In genomic region chr4:29762151-29762550, GRCh38 we compare ENCODE assay signal across 36 cellular contexts.
"Had no signal": no experiment of that assay in that cellular context is flagged by ENCODE, and none has a peak within 500 bp of the region (broad histone marks: within the 10 kb centered on the region; RNA-seq: fewer than 3 reads in every experiment).

No MANE protein-coding gene starts in this region.

- H3K4me1 Mint-ChIP-seq: activated B cell treated with CpG ODN at 0.5 μM for 24 hours; activated CD4-positive, alpha-beta T cell treated with anti-CD3 and anti-CD28 coated beads, Interleukin-2, amount 10 ng/mL, durations not matched to agents 24 days and 14 days; activated naive CD4-positive, alpha-beta T cell treated with anti-CD3 and anti-CD28 coated beads, Interleukin-2, amount 10 ng/mL, durations not matched to agents 7 days and 5 days; activated naive CD4-positive, alpha-beta T cell treated with anti-CD3 and anti-CD28 coated beads, Interleukin-2, amount 50 U/mL, for 24 hours; activated naive CD8-positive, alpha-beta T cell treated with anti-CD3 and anti-CD28 coated beads, Interleukin-2, amount 10 ng/mL, durations not matched to agents 7 days and 5 days; activated naive CD8-positive, alpha-beta T cell treated with anti-CD3 and anti-CD28 coated beads, Interleukin-2, amount 50 U/mL, for 24 hours; central memory CD8-positive, alpha-beta T cell had no signal

- H3K9me3 Mint-ChIP-seq: activated CD4-positive, alpha-beta T cell treated with anti-CD3 and anti-CD28 coated beads, Interleukin-2, amount 10 ng/mL, durations not matched to agents 24 days and 14 days had no signal

- H3K4me3 Mint-ChIP-seq: activated B cell treated with CpG ODN at 0.5 μM for 24 hours; activated CD4-positive, alpha-beta memory T cell treated with anti-CD3 and anti-CD28 coated beads for 36 hours; activated CD4-positive, alpha-beta T cell treated with anti-CD3 and anti-CD28 coated beads, Interleukin-2, amount 10 ng/mL, durations not matched to agents 24 days and 14 days; activated CD8-positive, alpha-beta T cell treated with anti-CD3 and anti-CD28 coated beads for 36 hours; activated naive CD4-positive, alpha-beta T cell treated with anti-CD3 and anti-CD28 coated beads, Interleukin-2, amount 10 ng/mL, durations not matched to agents 7 days and 5 days; activated naive CD4-positive, alpha-beta T cell treated with anti-CD3 and anti-CD28 coated beads, Interleukin-2, amount 50 U/mL, for 24 hours; activated naive CD8-positive, alpha-beta T cell; activated naive CD8-positive, alpha-beta T cell treated with anti-CD3 and anti-CD28 coated beads, Interleukin-2, amount 10 ng/mL, durations not matched to agents 7 days and 5 days; activated naive CD8-positive, alpha-beta T cell treated with anti-CD3 and anti-CD28 coated beads, Interleukin-2, amount 50 U/mL, for 24 hours; activated T-cell treated with anti-CD3 and anti-CD28 coated beads, Interleukin-2, amount 50 U/mL, for 4 hours; activated T-cell treated with anti-CD3 and anti-CD28 coated beads, Interleukin-2, amount 50 U/mL, for 72 hours; brain; central memory CD8-positive, alpha-beta T cell; T-helper 2 cell treated with Interferon-gamma antibody and Interleukin-4, amounts not matched to agents 5 μg/mL and 100 μg/mL, for 36 hours had no signal

- H3K9me3 ChIP-seq: ascending aorta had no signal

- H3K4me1 ChIP-seq: ascending aorta had no signal

- ATAC-seq: activated CD8-positive, alpha-beta T cell treated with anti-CD3 and anti-CD28 coated beads for 36 hours; activated naive CD8-positive, alpha-beta T cell treated with anti-CD3 and anti-CD28 coated beads, Interleukin-2, amount 50 U/mL, for 24 hours; activated T-cell treated with anti-CD3 and anti-CD28 coated beads, Interleukin-2, amount 50 U/mL, for 4 hours; activated T-cell treated with anti-CD3 and anti-CD28 coated beads, Interleukin-2, amount 50 U/mL, for 72 hours had no signal

- H3K36me3 Mint-ChIP-seq: activated CD4-positive, alpha-beta memory T cell treated with anti-CD3 and anti-CD28 coated beads for 36 hours; activated naive CD4-positive, alpha-beta T cell treated with anti-CD3 and anti-CD28 coated beads, Interleukin-2, amount 10 ng/mL, durations not matched to agents 7 days and 5 days; activated naive CD4-positive, alpha-beta T cell treated with anti-CD3 and anti-CD28 coated beads, Interleukin-2, amount 50 U/mL, for 24 hours; activated naive CD8-positive, alpha-beta T cell; activated naive CD8-positive, alpha-beta T cell treated with anti-CD3 and anti-CD28 coated beads, Interleukin-2, amount 10 ng/mL, durations not matched to agents 7 days and 5 days; brain had no signal

- FAIRE-seq: bronchial epithelial cell, TTC549 had no signal

- H3K27ac Mint-ChIP-seq: activated B cell treated with CpG ODN at 0.5 μM for 24 hours; activated CD4-positive, alpha-beta memory T cell treated with anti-CD3 and anti-CD28 coated beads for 36 hours; activated CD4-positive, alpha-beta T cell treated with anti-CD3 and anti-CD28 coated beads, Interleukin-2, amount 10 ng/mL, durations not matched to agents 24 days and 14 days; activated CD8-positive, alpha-beta T cell treated with anti-CD3 and anti-CD28 coated beads for 36 hours; activated naive CD4-positive, alpha-beta T cell treated with anti-CD3 and anti-CD28 coated beads, Interleukin-2, amount 10 ng/mL, durations not matched to agents 7 days and 5 days; activated naive CD4-positive, alpha-beta T cell treated with anti-CD3 and anti-CD28 coated beads, Interleukin-2, amount 50 U/mL, for 24 hours; activated naive CD8-positive, alpha-beta T cell; activated naive CD8-positive, alpha-beta T cell treated with anti-CD3 and anti-CD28 coated beads, Interleukin-2, amount 10 ng/mL, durations not matched to agents 7 days and 5 days; activated naive CD8-positive, alpha-beta T cell treated with anti-CD3 and anti-CD28 coated beads, Interleukin-2, amount 50 U/mL, for 24 hours; activated T-cell treated with anti-CD3 and anti-CD28 coated beads, Interleukin-2, amount 50 U/mL, for 72 hours; activated T-helper 2 cell treated with anti-CD3 and anti-CD28 coated beads, Interferon-gamma antibody, Interleukin-2, Interleukin-4, amounts not matched to agents 10 μg/mL and 5 μg/mL and 100 μg/mL, durations not matched to agents 14 hours and 24 hours and 36 hours; brain; T-helper 2 cell treated with Interferon-gamma antibody and Interleukin-4, amounts not matched to agents 5 μg/mL and 100 μg/mL, for 36 hours had no signal

- H3K27ac ChIP-seq: ascending aorta, cardiac muscle cell, VCaP had no signal

- H3K36me3 ChIP-seq: ascending aorta, cardiac muscle cell had no signal

- H3K27me3 Mint-ChIP-seq: activated B cell treated with CpG ODN at 0.5 μM for 24 hours; activated CD4-positive, alpha-beta memory T cell treated with anti-CD3 and anti-CD28 coated beads for 36 hours; activated CD4-positive, alpha-beta T cell treated with anti-CD3 and anti-CD28 coated beads, Interleukin-2, amount 10 ng/mL, durations not matched to agents 24 days and 14 days; activated CD8-positive, alpha-beta T cell treated with anti-CD3 and anti-CD28 coated beads for 36 hours; activated naive CD4-positive, alpha-beta T cell treated with anti-CD3 and anti-CD28 coated beads, Interleukin-2, amount 10 ng/mL, durations not matched to agents 7 days and 5 days; activated naive CD4-positive, alpha-beta T cell treated with anti-CD3 and anti-CD28 coated beads, Interleukin-2, amount 50 U/mL, for 24 hours; activated naive CD8-positive, alpha-beta T cell; activated naive CD8-positive, alpha-beta T cell treated with anti-CD3 and anti-CD28 coated beads, Interleukin-2, amount 10 ng/mL, durations not matched to agents 7 days and 5 days; activated naive CD8-positive, alpha-beta T cell treated with anti-CD3 and anti-CD28 coated beads, Interleukin-2, amount 50 U/mL, for 24 hours; brain; central memory CD8-positive, alpha-beta T cell had no signal

- H3K4me3 ChIP-seq: ascending aorta, cardiac muscle cell had no signal

- H3K27me3 ChIP-seq: ascending aorta, cardiac muscle cell had no signal

- DNase-seq: activated B cell treated with CpG ODN at 0.5 μM for 24 hours; activated CD4-positive, alpha-beta memory T cell treated with anti-CD3 and anti-CD28 coated beads for 36 hours; activated CD4-positive, alpha-beta T cell treated with anti-CD3 and anti-CD28 coated beads for 4 hours; activated CD4-positive, alpha-beta T cell treated with anti-CD3 and anti-CD28 coated beads, Interleukin-2, amount 10 ng/mL, durations not matched to agents 24 days and 14 days; activated CD4-positive, alpha-beta T cell treated with anti-CD3 and anti-CD28 coated beads, Interleukin-2, amount 50 U/mL, for 1 hour; activated CD4-positive, alpha-beta T cell treated with anti-CD3 and anti-CD28 coated beads, Interleukin-2, amount 50 U/mL, for 4 hours; activated CD4-positive, CD25-positive, alpha-beta regulatory T cell treated with anti-CD3 and anti-CD28 coated beads, Interleukin-2, amount 50 U/mL, for 72 hours; activated CD8-positive, alpha-beta memory T cell treated with anti-CD3 and anti-CD28 coated beads, Interleukin-2, amount 50 U/mL, for 4 hours; activated CD8-positive, alpha-beta T cell treated with anti-CD3 and anti-CD28 coated beads for 36 hours; activated effector memory CD4-positive, alpha-beta T cell treated with Interleukin-2 at 50 U/mL for 16 hours; activated gamma-delta T cell; activated naive CD4-positive, alpha-beta T cell treated with anti-CD3 and anti-CD28 coated beads, Interleukin-2, amount 10 ng/mL, durations not matched to agents 7 days and 5 days; activated naive CD4-positive, alpha-beta T cell treated with Interleukin-2 at 50 U/mL for 16 hours; activated naive CD8-positive, alpha-beta T cell treated with anti-CD3 and anti-CD28 coated beads, Interleukin-2, amount 10 ng/mL, durations not matched to agents 7 days and 5 days; activated naive CD8-positive, alpha-beta T cell treated with anti-CD3 and anti-CD28 coated beads, Interleukin-2, amount 50 U/mL, for 24 hours; activated T-cell treated with anti-CD3 and anti-CD28 coated beads for 4 hours; activated T-cell treated with anti-CD3 and anti-CD28 coated beads, Interleukin-2, amount 50 U/mL, for 1 hour; activated T-cell treated with anti-CD3 and anti-CD28 coated beads, Interleukin-2, amount 50 U/mL, for 4 hours; activated T-cell treated with anti-CD3 and anti-CD28 coated beads, Interleukin-2, amount 50 U/mL, for 72 hours; amygdala; anterior cingulate cortex; caudate nucleus; cerebellar nuclear complex; T-helper 2 cell; T-helper 9 cell had no signal
